ENCODE assay signal across 8 cellular contexts in genomic region chr22:31639640-31640039, GRCh38. TPM values are rescaled to one million over a fixed set of nuclear protein-coding genes. Genes with fewer than 3 reads are reported as not detected.
DNase-seq lines count a peak whose midpoint lies in the region; ATAC-seq and TF ChIP-seq lines count a peak whose summit lies in the region.
"Had no signal": no experiment of that assay in that cellular context is flagged by ENCODE, and none has a peak within 500 bp of the region (broad histone marks: within the 10 kb centered on the region; RNA-seq: fewer than 3 reads in every experiment).

No MANE protein-coding gene starts in this region.

- H3K79me2 ChIP-seq in OCI-LY1 (ENCODE audit: insufficient read depth, low read length), result peaks cover 5% of the 10 kb centered on the region; the same call in 1 of the 2 replicates

- H3K9me3 ChIP-seq in OCI-LY1 (ENCODE audit: low read length) (no peaks in the 10 kb centered on the region), spleen (no peaks in the 10 kb centered on the region)

- H3F3A ChIP-seq in OCI-LY1 (ENCODE audit: insufficient read depth, low read length), result no peaks in the 10 kb centered on the region

- H3K36me3 ChIP-seq in OCI-LY1 (ENCODE audit: insufficient read depth, low read length) (peaks cover 7% of the 10 kb centered on the region; the same call in 1 of the 2 replicates), spleen (peaks cover 0 to 19% (median 1%) of the 10 kb centered on the region in 6 donors)

- ATAC-seq in GM21367 (IDR thresholded peaks at IDR 0.05; ENCODE audit: unreplicated experiment), result no peak

- TF ChIP-seq CTCF in GM12865 (IDR thresholded peaks at IDR 0.05; ENCODE audit: insufficient read depth, low read depth, low read length, missing control alignments) (no peak), OCI-LY1 (IDR thresholded peaks at IDR 0.05; ENCODE audit: low read length) (no peak), spleen (IDR thresholded peaks at IDR 0.05 in 8 of 11, conservative IDR thresholded peaks at IDR 0.05 in 3 of 11) (no peak)

- 30 to 61% (median 53%) methylated on average over 4 of the region's 4 CpGs for WGBS in spleen, 5 donors

- no peak overlapping the region; the same call in 1 of the 2 replicates for H3K9ac ChIP-seq in OCI-LY1 (ENCODE audit: low read length)

- peak overlapping the region; percentile 78; the same call in 1 of the 2 replicates for H3K4me2 ChIP-seq in OCI-LY1 (ENCODE audit: low read length)

- H2AFZ ChIP-seq in OCI-LY1 (ENCODE audit: low read length), result no peak overlapping the region

- H3K4me1 ChIP-seq in OCI-LY1 (ENCODE audit: insufficient read depth, low read length, severe bottlenecking) (peaks cover 51% of the 10 kb centered on the region), spleen (peaks cover 18 to 93% (median 55%) of the 10 kb centered on the region in 6 donors)

- H3K27me3 ChIP-seq in OCI-LY1 (ENCODE audit: insufficient read depth, low read length) (no peaks in the 10 kb centered on the region), spleen (replicated peaks in 1 of 7) (no peaks in the 10 kb centered on the region)

- no peaks in the 10 kb centered on the region for H4K20me1 ChIP-seq in OCI-LY1 (ENCODE audit: insufficient read depth, low read length)

- H3K27ac ChIP-seq in OCI-LY1 (ENCODE audit: low read depth, low read length, poor library complexity, severe bottlenecking), result peak overlapping the region; percentile 94
- H3K27ac ChIP-seq in epithelial cell of prostate, result peak overlapping the region; percentile 35
- peak overlapping the region; percentile 51 to 97 (median 92) for H3K27ac ChIP-seq in spleen

- intact Hi-C loops in spleen (cut with DNase I; ENCODE audit: low total_unique reads), result loop anchor here (10.0 kb wide), 2 partner anchors 145 to 295 kb away; partner anchors contain the start of genes PATZ1 and SFI1

- TF ChIP-seq POLR2A in spleen (IDR thresholded peaks at IDR 0.05) (no peak), erythroblast (IDR thresholded peaks at IDR 0.05; ENCODE audit: low read length) (no peak)

- H3K9me2 ChIP-seq in OCI-LY1 (ENCODE audit: low read depth, low read length), result no peaks in the 10 kb centered on the region

- DNase-seq in GM12865 (ENCODE audit: low read depth), result peak; percentile 61
- DNase-seq in epithelial cell of prostate (ENCODE audit: low read depth, low spot score), result no peak
- no peak for DNase-seq in spleen
- DNase-seq in erythroblast (lab: John Stamatoyannopoulos, UW), result no peak
- DNase-seq in mucosa of gallbladder (ENCODE audit: low spot score), result no peak

- H3K4me3 ChIP-seq in GM12865 (ENCODE audit: low read depth, low read length) (peak overlapping the region; percentile 74), OCI-LY1 (ENCODE audit: low read depth, low read length, poor library complexity, severe bottlenecking) (peak overlapping the region; percentile 4), spleen (peak overlapping the region in 1 of 8 donors; percentile 72)
- H3K4me3 ChIP-seq: K562 had no signal

RNA-seq across cellular contexts. Expression of gene PISD, which starts 22.4 kb away (rescaled TPM):
- total RNA-seq in spleen, result 100 to 1,000 TPM in 2 of 7 donors, 10 to 100 TPM in 5; 52.6 to 108 (median 83.0) TPM
- 10 to 100 TPM; 27.6 to 41.7 (median 32.1) TPM for polyA plus RNA-seq in spleen
- total RNA-seq in mucosa of gallbladder, result 57.8 TPM

Comparison
In these comparisons a context has a peak if more than half of its experiments do, and no peak if none do; other contexts are left out.
1. H3K27ac ChIP-seq: peak in every context shown above with its lines; median percentile 94 in OCI-LY1; 92 in spleen; 35 in epithelial cell of prostate.